Comparison of ENCODE assay signal across 1 cellular context in genomic region chr10:100009793-100010676, GRCh38.
TF ChIP-seq lines count a peak whose summit lies in the region.

Gene DNMBP, minus strand, starts transcription at chr10:100009947. Its CDS starts 37,823 bp downstream, at chr10:99972124.

TF ChIP-seq in HepG2, 621 proteins besides CTCF, POLR2A, EP300 and RAD21 (continued from another document and continues in another):
- TF ChIP-seq ZNF275 (CRISPR knock-in tag; IDR thresholded peaks at IDR 0.05; ENCODE audit: borderline replicate concordance) (no peak), ZKSCAN5 (CRISPR knock-in tag; IDR thresholded peaks at IDR 0.05) (no peak), ZNF878 (CRISPR knock-in tag; IDR thresholded peaks at IDR 0.05) (no peak), NR1H2 (CRISPR knock-in tag; IDR thresholded peaks at IDR 0.05; ENCODE audit: borderline replicate concordance, low read depth) (no peak), HNRNPL (IDR thresholded peaks at IDR 0.05; ENCODE audit: low read depth, low read length) (no peak), ETV6 (CRISPR knock-in tag; conservative IDR thresholded peaks at IDR 0.05) (no peak), YY1 (IDR thresholded peaks at IDR 0.05; ENCODE audit: insufficient read depth, insufficient replicate concordance, low read depth, low read length) (peak; percentile 60), TBX2 (CRISPR knock-in tag; IDR thresholded peaks at IDR 0.05; ENCODE audit: borderline replicate concordance) (no peak), ZNF260 (CRISPR knock-in tag; IDR thresholded peaks at IDR 0.05; ENCODE audit: borderline replicate concordance, low read depth) (no peak), SP4 (CRISPR knock-in tag; IDR thresholded peaks at IDR 0.05) (peak; percentile 62), U2AF2 (IDR thresholded peaks at IDR 0.05; ENCODE audit: low read depth, low read length) (no peak), AHR (CRISPR knock-in tag; IDR thresholded peaks at IDR 0.05) (no peak), RFXAP (CRISPR knock-in tag; IDR thresholded peaks at IDR 0.05; ENCODE audit: borderline replicate concordance) (no peak), DNMT1 (CRISPR knock-in tag; IDR thresholded peaks at IDR 0.05) (0 out of 2 replicates have a peak, but pooled peaks have one; percentile 41), TBX3 (IDR thresholded peaks at IDR 0.05; ENCODE audit: borderline replicate concordance) (no peak), CREM (IDR thresholded peaks at IDR 0.05) (no peak), CREM (CRISPR knock-in tag; IDR thresholded peaks at IDR 0.05) (no peak), SNAPC2 (CRISPR knock-in tag; IDR thresholded peaks at IDR 0.05) (no peak), ZBTB7B (CRISPR knock-in tag; IDR thresholded peaks at IDR 0.05) (peak; percentile 90), ZFX (CRISPR knock-in tag; IDR thresholded peaks at IDR 0.05; ENCODE audit: low read depth) (peak; percentile 60), JARID2 (CRISPR knock-in tag; IDR thresholded peaks at IDR 0.05; ENCODE audit: insufficient replicate concordance) (no peak), ONECUT2 (CRISPR knock-in tag; IDR thresholded peaks at IDR 0.05) (0 out of 2 replicates have a peak, but pooled peaks have one; percentile 17), ZNF790 (CRISPR knock-in tag; IDR thresholded peaks at IDR 0.05; ENCODE audit: borderline replicate concordance) (no peak), ZBTB1 (CRISPR knock-in tag; IDR thresholded peaks at IDR 0.05; ENCODE audit: borderline replicate concordance) (no peak), POLR2AphosphoS5 (IDR thresholded peaks at IDR 0.05; ENCODE audit: low read depth, low read length) (0 out of 2 replicates have a peak, but pooled peaks have one; percentile 23), RAD51 (IDR thresholded peaks at IDR 0.05; ENCODE audit: borderline replicate concordance) (no peak), ZNF749 (CRISPR knock-in tag; IDR thresholded peaks at IDR 0.05; ENCODE audit: borderline replicate concordance) (no peak), AKAP8 (CRISPR knock-in tag; IDR thresholded peaks at IDR 0.05) (peak; percentile 53; the same call in 1 of the 2 replicates), HDAC1 (CRISPR knock-in tag; IDR thresholded peaks at IDR 0.05) (peak; percentile 67), ZNF510 (CRISPR knock-in tag; IDR thresholded peaks at IDR 0.05; ENCODE audit: low read depth) (no peak), FOSL2 (CRISPR knock-in tag; IDR thresholded peaks at IDR 0.05) (peak; percentile 84), FOXP1 (IDR thresholded peaks at IDR 0.05) (no peak), FOXP1 (CRISPR knock-in tag; IDR thresholded peaks at IDR 0.05) (no peak), TCF12 (IDR thresholded peaks at IDR 0.05) (no peak), TCF12 (CRISPR knock-in tag; IDR thresholded peaks at IDR 0.05) (no peak), CBX2 (IDR thresholded peaks at IDR 0.05; ENCODE audit: low read depth, low read length) (no peak), CBX2 (CRISPR knock-in tag; IDR thresholded peaks at IDR 0.05; ENCODE audit: low read depth) (no peak), PHF8 (CRISPR knock-in tag; IDR thresholded peaks at IDR 0.05) (peak; percentile 53; the same call in 1 of the 2 replicates), SALL1 (CRISPR knock-in tag; IDR thresholded peaks at IDR 0.05) (0 out of 2 replicates have a peak, but pooled peaks have one; percentile 19), SP1 (IDR thresholded peaks at IDR 0.05) (no peak), SP1 (CRISPR knock-in tag; IDR thresholded peaks at IDR 0.05) (0 out of 2 replicates have a peak, but pooled peaks have one; percentile 24), DPF2 (CRISPR knock-in tag; IDR thresholded peaks at IDR 0.05; ENCODE audit: borderline replicate concordance, low read depth) (no peak), SAP130 (CRISPR knock-in tag; IDR thresholded peaks at IDR 0.05; ENCODE audit: low read depth) (peak; percentile 57), ZNF292 (CRISPR knock-in tag; IDR thresholded peaks at IDR 0.05; ENCODE audit: borderline replicate concordance, low read depth) (no peak)
- TF ChIP-seq, protein P1, sequence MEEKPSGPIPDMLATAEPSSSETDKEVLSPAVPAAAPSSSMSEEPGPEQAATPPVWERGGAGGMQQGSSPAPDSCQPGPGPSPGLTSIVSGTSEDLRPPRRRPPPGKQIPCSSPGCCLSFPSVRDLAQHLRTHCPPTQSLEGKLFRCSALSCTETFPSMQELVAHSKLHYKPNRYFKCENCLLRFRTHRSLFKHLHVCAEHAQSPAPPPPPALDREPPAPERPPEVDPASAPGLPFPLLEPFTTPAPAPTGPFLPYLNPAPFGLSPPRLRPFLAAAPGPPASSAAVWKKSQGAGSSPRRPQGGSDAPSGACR (CRISPR knock-in tag; IDR thresholded peaks at IDR 0.05) = 0 out of 2 replicates have a peak, but pooled peaks have one; percentile 51
- TF ChIP-seq, protein P2, sequence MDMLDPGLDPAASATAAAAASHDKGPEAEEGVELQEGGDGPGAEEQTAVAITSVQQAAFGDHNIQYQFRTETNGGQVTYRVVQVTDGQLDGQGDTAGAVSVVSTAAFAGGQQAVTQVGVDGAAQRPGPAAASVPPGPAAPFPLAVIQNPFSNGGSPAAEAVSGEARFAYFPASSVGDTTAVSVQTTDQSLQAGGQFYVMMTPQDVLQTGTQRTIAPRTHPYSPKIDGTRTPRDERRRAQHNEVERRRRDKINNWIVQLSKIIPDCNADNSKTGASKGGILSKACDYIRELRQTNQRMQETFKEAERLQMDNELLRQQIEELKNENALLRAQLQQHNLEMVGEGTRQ (IDR thresholded peaks at IDR 0.05; ENCODE audit: low read depth, low read length) = no peak
- TF ChIP-seq, protein P2 (CRISPR knock-in tag; IDR thresholded peaks at IDR 0.05; ENCODE audit: borderline replicate concordance) = no peak
- TF ChIP-seq, protein P3, sequence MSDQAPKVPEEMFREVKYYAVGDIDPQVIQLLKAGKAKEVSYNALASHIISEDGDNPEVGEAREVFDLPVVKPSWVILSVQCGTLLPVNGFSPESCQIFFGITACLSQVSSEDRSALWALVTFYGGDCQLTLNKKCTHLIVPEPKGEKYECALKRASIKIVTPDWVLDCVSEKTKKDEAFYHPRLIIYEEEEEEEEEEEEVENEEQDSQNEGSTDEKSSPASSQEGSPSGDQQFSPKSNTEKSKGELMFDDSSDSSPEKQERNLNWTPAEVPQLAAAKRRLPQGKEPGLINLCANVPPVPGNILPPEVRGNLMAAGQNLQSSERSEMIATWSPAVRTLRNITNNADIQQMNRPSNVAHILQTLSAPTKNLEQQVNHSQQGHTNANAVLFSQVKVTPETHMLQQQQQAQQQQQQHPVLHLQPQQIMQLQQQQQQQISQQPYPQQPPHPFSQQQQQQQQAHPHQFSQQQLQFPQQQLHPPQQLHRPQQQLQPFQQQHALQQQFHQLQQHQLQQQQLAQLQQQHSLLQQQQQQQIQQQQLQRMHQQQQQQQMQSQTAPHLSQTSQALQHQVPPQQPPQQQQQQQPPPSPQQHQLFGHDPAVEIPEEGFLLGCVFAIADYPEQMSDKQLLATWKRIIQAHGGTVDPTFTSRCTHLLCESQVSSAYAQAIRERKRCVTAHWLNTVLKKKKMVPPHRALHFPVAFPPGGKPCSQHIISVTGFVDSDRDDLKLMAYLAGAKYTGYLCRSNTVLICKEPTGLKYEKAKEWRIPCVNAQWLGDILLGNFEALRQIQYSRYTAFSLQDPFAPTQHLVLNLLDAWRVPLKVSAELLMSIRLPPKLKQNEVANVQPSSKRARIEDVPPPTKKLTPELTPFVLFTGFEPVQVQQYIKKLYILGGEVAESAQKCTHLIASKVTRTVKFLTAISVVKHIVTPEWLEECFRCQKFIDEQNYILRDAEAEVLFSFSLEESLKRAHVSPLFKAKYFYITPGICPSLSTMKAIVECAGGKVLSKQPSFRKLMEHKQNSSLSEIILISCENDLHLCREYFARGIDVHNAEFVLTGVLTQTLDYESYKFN (CRISPR knock-in tag; conservative IDR thresholded peaks at IDR 0.05) = no peak; the same call in 1 of the 2 replicates
- TF ChIP-seq, protein P4, sequence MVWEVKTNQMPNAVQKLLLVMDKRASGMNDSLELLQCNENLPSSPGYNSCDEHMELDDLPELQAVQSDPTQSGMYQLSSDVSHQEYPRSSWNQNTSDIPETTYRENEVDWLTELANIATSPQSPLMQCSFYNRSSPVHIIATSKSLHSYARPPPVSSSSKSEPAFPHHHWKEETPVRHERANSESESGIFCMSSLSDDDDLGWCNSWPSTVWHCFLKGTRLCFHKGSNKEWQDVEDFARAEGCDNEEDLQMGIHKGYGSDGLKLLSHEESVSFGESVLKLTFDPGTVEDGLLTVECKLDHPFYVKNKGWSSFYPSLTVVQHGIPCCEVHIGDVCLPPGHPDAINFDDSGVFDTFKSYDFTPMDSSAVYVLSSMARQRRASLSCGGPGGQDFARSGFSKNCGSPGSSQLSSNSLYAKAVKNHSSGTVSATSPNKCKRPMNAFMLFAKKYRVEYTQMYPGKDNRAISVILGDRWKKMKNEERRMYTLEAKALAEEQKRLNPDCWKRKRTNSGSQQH (CRISPR knock-in tag; IDR thresholded peaks at IDR 0.05; ENCODE audit: low read depth) = 0 out of 2 replicates have a peak, but pooled peaks have one; percentile 11
- TF ChIP-seq, protein P5, sequence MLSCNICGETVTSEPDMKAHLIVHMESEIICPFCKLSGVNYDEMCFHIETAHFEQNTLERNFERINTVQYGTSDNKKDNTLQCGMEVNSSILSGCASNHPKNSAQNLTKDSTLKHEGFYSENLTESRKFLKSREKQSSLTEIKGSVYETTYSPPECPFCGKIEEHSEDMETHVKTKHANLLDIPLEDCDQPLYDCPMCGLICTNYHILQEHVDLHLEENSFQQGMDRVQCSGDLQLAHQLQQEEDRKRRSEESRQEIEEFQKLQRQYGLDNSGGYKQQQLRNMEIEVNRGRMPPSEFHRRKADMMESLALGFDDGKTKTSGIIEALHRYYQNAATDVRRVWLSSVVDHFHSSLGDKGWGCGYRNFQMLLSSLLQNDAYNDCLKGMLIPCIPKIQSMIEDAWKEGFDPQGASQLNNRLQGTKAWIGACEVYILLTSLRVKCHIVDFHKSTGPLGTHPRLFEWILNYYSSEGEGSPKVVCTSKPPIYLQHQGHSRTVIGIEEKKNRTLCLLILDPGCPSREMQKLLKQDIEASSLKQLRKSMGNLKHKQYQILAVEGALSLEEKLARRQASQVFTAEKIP (CRISPR knock-in tag; IDR thresholded peaks at IDR 0.05; ENCODE audit: borderline replicate concordance) = no peak
- TF ChIP-seq, protein P6, sequence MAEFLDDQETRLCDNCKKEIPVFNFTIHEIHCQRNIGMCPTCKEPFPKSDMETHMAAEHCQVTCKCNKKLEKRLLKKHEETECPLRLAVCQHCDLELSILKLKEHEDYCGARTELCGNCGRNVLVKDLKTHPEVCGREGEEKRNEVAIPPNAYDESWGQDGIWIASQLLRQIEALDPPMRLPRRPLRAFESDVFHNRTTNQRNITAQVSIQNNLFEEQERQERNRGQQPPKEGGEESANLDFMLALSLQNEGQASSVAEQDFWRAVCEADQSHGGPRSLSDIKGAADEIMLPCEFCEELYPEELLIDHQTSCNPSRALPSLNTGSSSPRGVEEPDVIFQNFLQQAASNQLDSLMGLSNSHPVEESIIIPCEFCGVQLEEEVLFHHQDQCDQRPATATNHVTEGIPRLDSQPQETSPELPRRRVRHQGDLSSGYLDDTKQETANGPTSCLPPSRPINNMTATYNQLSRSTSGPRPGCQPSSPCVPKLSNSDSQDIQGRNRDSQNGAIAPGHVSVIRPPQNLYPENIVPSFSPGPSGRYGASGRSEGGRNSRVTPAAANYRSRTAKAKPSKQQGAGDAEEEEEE (CRISPR knock-in tag; IDR thresholded peaks at IDR 0.05; ENCODE audit: borderline replicate concordance) = no peak
- TF ChIP-seq, protein P7, sequence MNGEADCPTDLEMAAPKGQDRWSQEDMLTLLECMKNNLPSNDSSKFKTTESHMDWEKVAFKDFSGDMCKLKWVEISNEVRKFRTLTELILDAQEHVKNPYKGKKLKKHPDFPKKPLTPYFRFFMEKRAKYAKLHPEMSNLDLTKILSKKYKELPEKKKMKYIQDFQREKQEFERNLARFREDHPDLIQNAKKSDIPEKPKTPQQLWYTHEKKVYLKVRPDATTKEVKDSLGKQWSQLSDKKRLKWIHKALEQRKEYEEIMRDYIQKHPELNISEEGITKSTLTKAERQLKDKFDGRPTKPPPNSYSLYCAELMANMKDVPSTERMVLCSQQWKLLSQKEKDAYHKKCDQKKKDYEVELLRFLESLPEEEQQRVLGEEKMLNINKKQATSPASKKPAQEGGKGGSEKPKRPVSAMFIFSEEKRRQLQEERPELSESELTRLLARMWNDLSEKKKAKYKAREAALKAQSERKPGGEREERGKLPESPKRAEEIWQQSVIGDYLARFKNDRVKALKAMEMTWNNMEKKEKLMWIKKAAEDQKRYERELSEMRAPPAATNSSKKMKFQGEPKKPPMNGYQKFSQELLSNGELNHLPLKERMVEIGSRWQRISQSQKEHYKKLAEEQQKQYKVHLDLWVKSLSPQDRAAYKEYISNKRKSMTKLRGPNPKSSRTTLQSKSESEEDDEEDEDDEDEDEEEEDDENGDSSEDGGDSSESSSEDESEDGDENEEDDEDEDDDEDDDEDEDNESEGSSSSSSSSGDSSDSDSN (CRISPR knock-in tag; IDR thresholded peaks at IDR 0.05) = peak; percentile 76; the same call in 1 of the 2 replicates
